8 cellular contexts compared by ENCODE assay signal in genomic region chr1:61318319-61319125, GRCh38.
DNase-seq lines count a peak whose midpoint lies in the region; ATAC-seq and TF ChIP-seq lines count a peak whose summit lies in the region.

No MANE protein-coding gene starts in this region.

- H3K4me3 ChIP-seq in thyroid gland (replicated peaks in 1 of 3): no peak overlapping the region

- 43 to 48% methylated on average over 8 of the region's 8 CpGs for WGBS in thyroid gland, 2 donors

- ATAC-seq in GM18861 (IDR thresholded peaks at IDR 0.05; ENCODE audit: unreplicated experiment) (peak; percentile 100), HG02970 (IDR thresholded peaks at IDR 0.05; ENCODE audit: low FRiP score, unreplicated experiment) (peak; percentile 96), left cardiac atrium (peak; percentile 73 to 89)

- intact Hi-C loops in left cardiac atrium (cut with DNase I) (no loop called here), thyroid gland (cut with DNase I) (no loop called here)

- no peak for TF ChIP-seq CTCF in VCaP (conservative IDR thresholded peaks at IDR 0.05)
- TF ChIP-seq CTCF in thyroid gland (IDR thresholded peaks at IDR 0.05): no peak

- DNase-seq in A172 (ENCODE audit: low spot score) (peak; percentile 21), left cardiac atrium (no peak), thyroid gland (peak; percentile 22 to 34), iPS-NIHi7 (ENCODE audit: extremely low spot score) (no peak), MV-4-11 (lab: John Stamatoyannopoulos, UW) (no peak)

- no peaks in the 10 kb centered on the region for H3K36me3 ChIP-seq in thyroid gland

- peaks cover 32 to 46% of the 10 kb centered on the region in 2 donors for H3K4me1 ChIP-seq in thyroid gland

- H3K9me3 ChIP-seq in thyroid gland: no peaks in the 10 kb centered on the region

- peak overlapping the region; percentile 43; the same call in 1 of the 2 replicates for H3K27ac ChIP-seq in VCaP
- peak overlapping the region; percentile 65 to 75 (median 72) for H3K27ac ChIP-seq in thyroid gland

- no peak for TF ChIP-seq POLR2A in thyroid gland (IDR thresholded peaks at IDR 0.05)

- H3K27me3 ChIP-seq in thyroid gland: no peaks in the 10 kb centered on the region

Comparison
In these comparisons a context has a peak if more than half of its experiments do, and no peak if none do; other contexts are left out.
1. DNase-seq: peak in A172 (single experiment) and thyroid gland (2 of 2); none in left cardiac atrium (single experiment), iPS-NIHi7 (single experiment) and MV-4-11 (single experiment).
2. Peak in every context shown above with its lines, with median percentiles within 50 percentile points of each other: ATAC-seq.